In the genomic region with DNA sequence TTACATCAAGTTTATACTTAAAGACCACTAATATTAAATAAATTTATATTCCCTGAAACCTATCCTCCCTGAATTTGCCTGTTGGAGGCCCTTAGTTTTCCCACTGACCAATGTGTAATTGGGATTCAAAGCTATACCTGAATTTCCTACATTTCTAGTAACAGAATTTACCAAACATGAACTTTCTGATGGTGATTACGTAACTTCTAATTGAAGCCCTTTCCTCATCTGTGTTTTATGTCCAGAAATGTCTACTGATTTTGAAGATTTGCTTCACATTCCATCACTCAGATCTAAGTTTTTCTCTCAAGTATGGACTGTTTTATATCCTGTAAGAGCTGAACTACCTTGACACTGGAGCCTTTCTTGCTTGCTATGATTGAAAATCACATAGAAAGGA, we compare ENCODE assay signal across 9 cellular contexts. TPM values are rescaled to one million over a fixed set of nuclear protein-coding genes. Genes with fewer than 3 reads are reported as not detected.
"Had no signal": no experiment of that assay in that cellular context is flagged by ENCODE, and none has a peak within 500 bp of the region (broad histone marks: within the 10 kb centered on the region; RNA-seq: fewer than 3 reads in every experiment).

No MANE protein-coding gene starts in this region.

- H3K27ac ChIP-seq: GM23248, KMS-11 had no signal

- H3K4me1 ChIP-seq: HAP-1 had no signal

- FAIRE-seq: HTR-8/SVneo had no signal

- H2AFZ ChIP-seq: GM23248 had no signal

- DNase-seq: GM23248, GOT3, H7, HFFc6, KBM-7 had no signal

- H3K4me3 Mint-ChIP-seq: HFFc6 had no signal

- H3K9ac ChIP-seq: GM23248, KMS-11 had no signal

- H3K27ac Mint-ChIP-seq: HFFc6 had no signal

- H3K4me3 ChIP-seq: GM23248, HAP-1 had no signal

- H3K4me2 ChIP-seq: KMS-11 had no signal

RNA-seq across cellular contexts. Expression of gene BTNL8, which starts 50.7 kb away (rescaled TPM):
- total RNA-seq: GM23248, H4, HFFc6 had no signal
- polyA plus RNA-seq: GM23248 had no signal
